2 cellular contexts compared by ENCODE assay signal in genomic region chr19:10871711-10872550, GRCh38.
A peak's percentile ranks its signal among the peaks of the same experiment; 100 is the strongest.
TF ChIP-seq lines count a peak whose summit lies in the region.

No MANE protein-coding gene starts in this region.

TF ChIP-seq in SK-N-SH treated with all-trans-retinoic acid at 6 μM for 48 hours, 23 proteins besides CTCF, POLR2A, EP300 and RAD21:
- TF ChIP-seq ZC3H10 (CRISPR knock-in tag; IDR thresholded peaks at IDR 0.05), result no peak
- TF ChIP-seq SNAI2 (CRISPR knock-in tag; IDR thresholded peaks at IDR 0.05), result no peak
- no peak for TF ChIP-seq ISL1 (CRISPR knock-in tag; IDR thresholded peaks at IDR 0.05)
- no peak for TF ChIP-seq ZNF565 (CRISPR knock-in tag; conservative IDR thresholded peaks at IDR 0.05; ENCODE audit: low read depth)
- TF ChIP-seq, protein P1, sequence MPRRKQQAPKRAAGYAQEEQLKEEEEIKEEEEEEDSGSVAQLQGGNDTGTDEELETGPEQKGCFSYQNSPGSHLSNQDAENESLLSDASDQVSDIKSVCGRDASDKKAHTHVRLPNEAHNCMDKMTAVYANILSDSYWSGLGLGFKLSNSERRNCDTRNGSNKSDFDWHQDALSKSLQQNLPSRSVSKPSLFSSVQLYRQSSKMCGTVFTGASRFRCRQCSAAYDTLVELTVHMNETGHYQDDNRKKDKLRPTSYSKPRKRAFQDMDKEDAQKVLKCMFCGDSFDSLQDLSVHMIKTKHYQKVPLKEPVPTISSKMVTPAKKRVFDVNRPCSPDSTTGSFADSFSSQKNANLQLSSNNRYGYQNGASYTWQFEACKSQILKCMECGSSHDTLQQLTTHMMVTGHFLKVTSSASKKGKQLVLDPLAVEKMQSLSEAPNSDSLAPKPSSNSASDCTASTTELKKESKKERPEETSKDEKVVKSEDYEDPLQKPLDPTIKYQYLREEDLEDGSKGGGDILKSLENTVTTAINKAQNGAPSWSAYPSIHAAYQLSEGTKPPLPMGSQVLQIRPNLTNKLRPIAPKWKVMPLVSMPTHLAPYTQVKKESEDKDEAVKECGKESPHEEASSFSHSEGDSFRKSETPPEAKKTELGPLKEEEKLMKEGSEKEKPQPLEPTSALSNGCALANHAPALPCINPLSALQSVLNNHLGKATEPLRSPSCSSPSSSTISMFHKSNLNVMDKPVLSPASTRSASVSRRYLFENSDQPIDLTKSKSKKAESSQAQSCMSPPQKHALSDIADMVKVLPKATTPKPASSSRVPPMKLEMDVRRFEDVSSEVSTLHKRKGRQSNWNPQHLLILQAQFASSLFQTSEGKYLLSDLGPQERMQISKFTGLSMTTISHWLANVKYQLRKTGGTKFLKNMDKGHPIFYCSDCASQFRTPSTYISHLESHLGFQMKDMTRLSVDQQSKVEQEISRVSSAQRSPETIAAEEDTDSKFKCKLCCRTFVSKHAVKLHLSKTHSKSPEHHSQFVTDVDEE (CRISPR knock-in tag; IDR thresholded peaks at IDR 0.05), result no peak
- no peak for TF ChIP-seq TCF4 (CRISPR knock-in tag; IDR thresholded peaks at IDR 0.05; ENCODE audit: borderline replicate concordance)
- no peak for TF ChIP-seq OSR1 (CRISPR knock-in tag; IDR thresholded peaks at IDR 0.05)
- TF ChIP-seq RARB (CRISPR knock-in tag; IDR thresholded peaks at IDR 0.05), result no peak
- TF ChIP-seq ARNTL (CRISPR knock-in tag; IDR thresholded peaks at IDR 0.05; ENCODE audit: borderline replicate concordance, low read depth), result no peak
- no peak for TF ChIP-seq ZFP3 (CRISPR knock-in tag; IDR thresholded peaks at IDR 0.05)
- TF ChIP-seq CSRNP3 (CRISPR knock-in tag; IDR thresholded peaks at IDR 0.05), result no peak

TF ChIP-seq in K562, 482 proteins besides CTCF, POLR2A, EP300 and RAD21 (continues in another document):
- no peak for TF ChIP-seq KLF16 (IDR thresholded peaks at IDR 0.05)
- no peak for TF ChIP-seq ELF2 (CRISPR knock-in tag; IDR thresholded peaks at IDR 0.05)
- no peak for TF ChIP-seq EP400 (IDR thresholded peaks at IDR 0.05)
- TF ChIP-seq PCBP1 (IDR thresholded peaks at IDR 0.05; ENCODE audit: low read depth, low read length, poor library complexity, severe bottlenecking), result peak; percentile 37
- TF ChIP-seq POLR3G (IDR thresholded peaks at IDR 0.05; ENCODE audit: extremely low read depth, insufficient read length, insufficient replicate concordance), result no peak
- no peak for TF ChIP-seq FOS (IDR thresholded peaks at IDR 0.05; ENCODE audit: extremely low read depth, insufficient read length)
- TF ChIP-seq ZNF696 (CRISPR knock-in tag; conservative IDR thresholded peaks at IDR 0.05), result no peak
- no peak for TF ChIP-seq DPF2 (IDR thresholded peaks at IDR 0.05)
- TF ChIP-seq ZNF347 (CRISPR knock-in tag; IDR thresholded peaks at IDR 0.05; ENCODE audit: low read depth), result no peak
- TF ChIP-seq PYGO2 (tag; IDR thresholded peaks at IDR 0.05), result no peak
- TF ChIP-seq, protein P2, sequence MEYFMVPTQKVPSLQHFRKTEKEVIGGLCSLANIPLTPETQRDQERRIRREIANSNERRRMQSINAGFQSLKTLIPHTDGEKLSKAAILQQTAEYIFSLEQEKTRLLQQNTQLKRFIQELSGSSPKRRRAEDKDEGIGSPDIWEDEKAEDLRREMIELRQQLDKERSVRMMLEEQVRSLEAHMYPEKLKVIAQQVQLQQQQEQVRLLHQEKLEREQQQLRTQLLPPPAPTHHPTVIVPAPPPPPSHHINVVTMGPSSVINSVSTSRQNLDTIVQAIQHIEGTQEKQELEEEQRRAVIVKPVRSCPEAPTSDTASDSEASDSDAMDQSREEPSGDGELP (CRISPR knock-in tag; IDR thresholded peaks at IDR 0.05; ENCODE audit: borderline replicate concordance), result peak; percentile 26; the same call in 1 of the 2 replicates
- TF ChIP-seq PTTG1 (tag; IDR thresholded peaks at IDR 0.05; ENCODE audit: low read depth), result no peak
- TF ChIP-seq PRPF4 (IDR thresholded peaks at IDR 0.05; ENCODE audit: insufficient read depth, low read depth, low read length, poor library complexity, severe bottlenecking), result no peak
- TF ChIP-seq E2F3 (CRISPR knock-in tag; IDR thresholded peaks at IDR 0.05), result no peak
- TF ChIP-seq, protein P3, sequence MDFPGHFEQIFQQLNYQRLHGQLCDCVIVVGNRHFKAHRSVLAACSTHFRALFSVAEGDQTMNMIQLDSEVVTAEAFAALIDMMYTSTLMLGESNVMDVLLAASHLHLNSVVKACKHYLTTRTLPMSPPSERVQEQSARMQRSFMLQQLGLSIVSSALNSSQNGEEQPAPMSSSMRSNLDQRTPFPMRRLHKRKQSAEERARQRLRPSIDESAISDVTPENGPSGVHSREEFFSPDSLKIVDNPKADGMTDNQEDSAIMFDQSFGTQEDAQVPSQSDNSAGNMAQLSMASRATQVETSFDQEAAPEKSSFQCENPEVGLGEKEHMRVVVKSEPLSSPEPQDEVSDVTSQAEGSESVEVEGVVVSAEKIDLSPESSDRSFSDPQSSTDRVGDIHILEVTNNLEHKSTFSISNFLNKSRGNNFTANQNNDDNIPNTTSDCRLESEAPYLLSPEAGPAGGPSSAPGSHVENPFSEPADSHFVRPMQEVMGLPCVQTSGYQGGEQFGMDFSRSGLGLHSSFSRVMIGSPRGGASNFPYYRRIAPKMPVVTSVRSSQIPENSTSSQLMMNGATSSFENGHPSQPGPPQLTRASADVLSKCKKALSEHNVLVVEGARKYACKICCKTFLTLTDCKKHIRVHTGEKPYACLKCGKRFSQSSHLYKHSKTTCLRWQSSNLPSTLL (IDR thresholded peaks at IDR 0.05), result no peak
- no peak for TF ChIP-seq ZNF239 (CRISPR knock-in tag; IDR thresholded peaks at IDR 0.05)
- no peak for TF ChIP-seq MITF (IDR thresholded peaks at IDR 0.05)
- no peak for TF ChIP-seq ZNF75A (CRISPR knock-in tag; IDR thresholded peaks at IDR 0.05)
- peak in 1 of 2 experiments; percentile 43; a peak in 2 of 4 replicates for TF ChIP-seq MAZ (CRISPR knock-in tag; conservative IDR thresholded peaks at IDR 0.05 in 1 of 2, IDR thresholded peaks at IDR 0.05 in 1 of 2)
- no peak for TF ChIP-seq PCBP2 (IDR thresholded peaks at IDR 0.05; ENCODE audit: low read depth, low read length, poor library complexity, severe bottlenecking)
- TF ChIP-seq NR0B1 (IDR thresholded peaks at IDR 0.05; ENCODE audit: partially characterized antibody), result no peak
- TF ChIP-seq ZNF124 (CRISPR knock-in tag; IDR thresholded peaks at IDR 0.05), result no peak
- TF ChIP-seq SP1 (CRISPR knock-in tag; IDR thresholded peaks at IDR 0.05), result 0 out of 2 replicates have a peak, but pooled peaks have one; percentile 35
- TF ChIP-seq NR2C1 (IDR thresholded peaks at IDR 0.05), result no peak
- no peak for TF ChIP-seq NR2C1 (tag; IDR thresholded peaks at IDR 0.05)
- TF ChIP-seq ZNF324 (CRISPR knock-in tag; IDR thresholded peaks at IDR 0.05), result no peak
- no peak for TF ChIP-seq NR3C1 (CRISPR knock-in tag; IDR thresholded peaks at IDR 0.05)
- no peak for TF ChIP-seq NCOA1 (IDR thresholded peaks at IDR 0.05; ENCODE audit: low read depth)
- TF ChIP-seq POLR2AphosphoS2 (IDR thresholded peaks at IDR 0.05; ENCODE audit: low read length), result no peak
- no peak for TF ChIP-seq HLTF (IDR thresholded peaks at IDR 0.05)
- TF ChIP-seq KDM5B (IDR thresholded peaks at IDR 0.05; ENCODE audit: insufficient replicate concordance, low read depth, low read length), result no peak
- no peak for TF ChIP-seq ZNF584 (CRISPR knock-in tag; IDR thresholded peaks at IDR 0.05; ENCODE audit: low read depth)
- TF ChIP-seq, protein P4, sequence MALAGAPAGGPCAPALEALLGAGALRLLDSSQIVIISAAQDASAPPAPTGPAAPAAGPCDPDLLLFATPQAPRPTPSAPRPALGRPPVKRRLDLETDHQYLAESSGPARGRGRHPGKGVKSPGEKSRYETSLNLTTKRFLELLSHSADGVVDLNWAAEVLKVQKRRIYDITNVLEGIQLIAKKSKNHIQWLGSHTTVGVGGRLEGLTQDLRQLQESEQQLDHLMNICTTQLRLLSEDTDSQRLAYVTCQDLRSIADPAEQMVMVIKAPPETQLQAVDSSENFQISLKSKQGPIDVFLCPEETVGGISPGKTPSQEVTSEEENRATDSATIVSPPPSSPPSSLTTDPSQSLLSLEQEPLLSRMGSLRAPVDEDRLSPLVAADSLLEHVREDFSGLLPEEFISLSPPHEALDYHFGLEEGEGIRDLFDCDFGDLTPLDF (CRISPR knock-in tag; IDR thresholded peaks at IDR 0.05), result no peak
- TF ChIP-seq CTCFL (IDR thresholded peaks at IDR 0.05; ENCODE audit: borderline replicate concordance, insufficient read depth, low read depth, low read length, poor library complexity, severe bottlenecking), result no peak
- TF ChIP-seq STAT5B (CRISPR knock-in tag; IDR thresholded peaks at IDR 0.05), result no peak
- no peak for TF ChIP-seq DNMT1 (IDR thresholded peaks at IDR 0.05)
- TF ChIP-seq MAFK (IDR thresholded peaks at IDR 0.05; ENCODE audit: low read length), result no peak
- TF ChIP-seq, protein P5, sequence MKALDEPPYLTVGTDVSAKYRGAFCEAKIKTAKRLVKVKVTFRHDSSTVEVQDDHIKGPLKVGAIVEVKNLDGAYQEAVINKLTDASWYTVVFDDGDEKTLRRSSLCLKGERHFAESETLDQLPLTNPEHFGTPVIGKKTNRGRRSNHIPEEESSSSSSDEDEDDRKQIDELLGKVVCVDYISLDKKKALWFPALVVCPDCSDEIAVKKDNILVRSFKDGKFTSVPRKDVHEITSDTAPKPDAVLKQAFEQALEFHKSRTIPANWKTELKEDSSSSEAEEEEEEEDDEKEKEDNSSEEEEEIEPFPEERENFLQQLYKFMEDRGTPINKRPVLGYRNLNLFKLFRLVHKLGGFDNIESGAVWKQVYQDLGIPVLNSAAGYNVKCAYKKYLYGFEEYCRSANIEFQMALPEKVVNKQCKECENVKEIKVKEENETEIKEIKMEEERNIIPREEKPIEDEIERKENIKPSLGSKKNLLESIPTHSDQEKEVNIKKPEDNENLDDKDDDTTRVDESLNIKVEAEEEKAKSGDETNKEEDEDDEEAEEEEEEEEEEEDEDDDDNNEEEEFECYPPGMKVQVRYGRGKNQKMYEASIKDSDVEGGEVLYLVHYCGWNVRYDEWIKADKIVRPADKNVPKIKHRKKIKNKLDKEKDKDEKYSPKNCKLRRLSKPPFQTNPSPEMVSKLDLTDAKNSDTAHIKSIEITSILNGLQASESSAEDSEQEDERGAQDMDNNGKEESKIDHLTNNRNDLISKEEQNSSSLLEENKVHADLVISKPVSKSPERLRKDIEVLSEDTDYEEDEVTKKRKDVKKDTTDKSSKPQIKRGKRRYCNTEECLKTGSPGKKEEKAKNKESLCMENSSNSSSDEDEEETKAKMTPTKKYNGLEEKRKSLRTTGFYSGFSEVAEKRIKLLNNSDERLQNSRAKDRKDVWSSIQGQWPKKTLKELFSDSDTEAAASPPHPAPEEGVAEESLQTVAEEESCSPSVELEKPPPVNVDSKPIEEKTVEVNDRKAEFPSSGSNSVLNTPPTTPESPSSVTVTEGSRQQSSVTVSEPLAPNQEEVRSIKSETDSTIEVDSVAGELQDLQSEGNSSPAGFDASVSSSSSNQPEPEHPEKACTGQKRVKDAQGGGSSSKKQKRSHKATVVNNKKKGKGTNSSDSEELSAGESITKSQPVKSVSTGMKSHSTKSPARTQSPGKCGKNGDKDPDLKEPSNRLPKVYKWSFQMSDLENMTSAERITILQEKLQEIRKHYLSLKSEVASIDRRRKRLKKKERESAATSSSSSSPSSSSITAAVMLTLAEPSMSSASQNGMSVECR (CRISPR knock-in tag; IDR thresholded peaks at IDR 0.05), result peak; percentile 58
- TF ChIP-seq CCNT2 (IDR thresholded peaks at IDR 0.05; ENCODE audit: borderline replicate concordance, extremely low read depth, insufficient read length, low read depth, low read length), result peak; percentile 2
- TF ChIP-seq ZNF583 (CRISPR knock-in tag; IDR thresholded peaks at IDR 0.05), result no peak
- no peak for TF ChIP-seq ZBED1 (IDR thresholded peaks at IDR 0.05)
- no peak for TF ChIP-seq BRF1 (IDR thresholded peaks at IDR 0.05; ENCODE audit: borderline replicate concordance, extremely low read depth, insufficient read length)
- TF ChIP-seq SIN3B (IDR thresholded peaks at IDR 0.05; ENCODE audit: low read depth), result no peak
- TF ChIP-seq, protein P6, sequence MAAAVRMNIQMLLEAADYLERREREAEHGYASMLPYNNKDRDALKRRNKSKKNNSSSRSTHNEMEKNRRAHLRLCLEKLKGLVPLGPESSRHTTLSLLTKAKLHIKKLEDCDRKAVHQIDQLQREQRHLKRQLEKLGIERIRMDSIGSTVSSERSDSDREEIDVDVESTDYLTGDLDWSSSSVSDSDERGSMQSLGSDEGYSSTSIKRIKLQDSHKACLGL (CRISPR knock-in tag; IDR thresholded peaks at IDR 0.05; ENCODE audit: borderline replicate concordance, poor library complexity, severe bottlenecking), result no peak
- peak; percentile 53 for TF ChIP-seq RBFOX2 (IDR thresholded peaks at IDR 0.05; ENCODE audit: low read depth, low read length)
- no peak for TF ChIP-seq PRMT5 (CRISPR knock-in tag; IDR thresholded peaks at IDR 0.05)
- no peak for TF ChIP-seq ZNF23 (CRISPR knock-in tag; IDR thresholded peaks at IDR 0.05)
- no peak for TF ChIP-seq FOXK2 (conservative IDR thresholded peaks at IDR 0.05 in 1 of 2, IDR thresholded peaks at IDR 0.05 in 1 of 2; ENCODE audit: low read depth in 2 of 2)
